In the genomic region with DNA sequence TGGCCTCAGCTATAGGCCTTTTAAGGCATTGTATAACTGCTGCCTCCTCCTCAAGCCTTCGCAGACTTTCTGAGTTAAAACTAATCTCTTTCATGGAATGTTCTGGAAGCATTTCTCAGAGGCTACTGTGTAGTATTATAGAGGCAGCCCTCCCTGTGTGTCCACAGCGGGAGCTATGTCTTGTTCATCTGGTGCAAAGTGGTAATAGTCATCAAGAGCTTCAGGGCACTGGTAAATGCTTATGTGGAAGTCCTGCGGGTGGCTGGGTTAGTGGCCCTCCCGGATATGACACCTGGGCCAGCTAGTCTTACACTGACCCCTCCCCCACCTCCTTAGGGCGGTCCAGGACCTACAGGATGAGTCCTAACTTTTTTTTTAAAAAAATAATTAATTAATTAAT, we compare ENCODE assay signal across 1 cellular context.
TF ChIP-seq lines count a peak whose summit lies in the region.

No MANE protein-coding gene starts in this region.

TF ChIP-seq in H1, 55 proteins besides CTCF, POLR2A, EP300 and RAD21:
- TF ChIP-seq YY1 (IDR thresholded peaks at IDR 0.05; ENCODE audit: low read depth, low read length) (no peak), SIN3A (conservative IDR thresholded peaks at IDR 0.05 in 1 of 2, IDR thresholded peaks at IDR 0.05 in 1 of 2; ENCODE audit: low read depth in 1 of 2, low read length in 2 of 2) (no peak), POU5F1 (IDR thresholded peaks at IDR 0.05; ENCODE audit: low read depth, low read length) (no peak), SUZ12 (IDR thresholded peaks at IDR 0.05; ENCODE audit: low read length) (no peak), POLR2AphosphoS5 (IDR thresholded peaks at IDR 0.05; ENCODE audit: low read depth, low read length) (no peak), RNF2 (IDR thresholded peaks at IDR 0.05; ENCODE audit: borderline replicate concordance, low read depth, low read length, missing control alignments, poor library complexity, severe bottlenecking) (no peak), CTBP2 (IDR thresholded peaks at IDR 0.05; ENCODE audit: borderline replicate concordance, insufficient read depth, insufficient read length, low read length) (no peak), CHD2 (IDR thresholded peaks at IDR 0.05; ENCODE audit: low read length) (no peak), TAF1 (IDR thresholded peaks at IDR 0.05; ENCODE audit: low read depth, low read length) (no peak), RFX5 (IDR thresholded peaks at IDR 0.05; ENCODE audit: borderline replicate concordance, low read depth, low read length) (no peak), RXRA (IDR thresholded peaks at IDR 0.05; ENCODE audit: insufficient read depth, low read depth, low read length) (no peak), CREB1 (IDR thresholded peaks at IDR 0.05) (0 out of 2 replicates have a peak, but pooled peaks have one; percentile 32), ASH2L (IDR thresholded peaks at IDR 0.05; ENCODE audit: low read length) (peak; percentile 28), KDM5A (IDR thresholded peaks at IDR 0.05; ENCODE audit: low read length) (no peak), SRF (IDR thresholded peaks at IDR 0.05; ENCODE audit: low read depth, low read length) (peak; percentile 30; the same call in 1 of the 2 replicates), CHD1 (IDR thresholded peaks at IDR 0.05; ENCODE audit: low read depth, low read length) (no peak), PHF8 (conservative IDR thresholded peaks at IDR 0.05; ENCODE audit: low read depth, low read length) (no peak), TAF7 (optimal IDR thresholded peaks at IDR 0.05; ENCODE audit: borderline replicate concordance, low read depth, low read length) (no peak), KDM4A (IDR thresholded peaks at IDR 0.05; ENCODE audit: low read depth, low read length, severe bottlenecking) (no peak), CBX8 (IDR thresholded peaks at IDR 0.05; ENCODE audit: borderline replicate concordance, low read depth, low read length) (no peak)
- TF ChIP-seq, protein P1, sequence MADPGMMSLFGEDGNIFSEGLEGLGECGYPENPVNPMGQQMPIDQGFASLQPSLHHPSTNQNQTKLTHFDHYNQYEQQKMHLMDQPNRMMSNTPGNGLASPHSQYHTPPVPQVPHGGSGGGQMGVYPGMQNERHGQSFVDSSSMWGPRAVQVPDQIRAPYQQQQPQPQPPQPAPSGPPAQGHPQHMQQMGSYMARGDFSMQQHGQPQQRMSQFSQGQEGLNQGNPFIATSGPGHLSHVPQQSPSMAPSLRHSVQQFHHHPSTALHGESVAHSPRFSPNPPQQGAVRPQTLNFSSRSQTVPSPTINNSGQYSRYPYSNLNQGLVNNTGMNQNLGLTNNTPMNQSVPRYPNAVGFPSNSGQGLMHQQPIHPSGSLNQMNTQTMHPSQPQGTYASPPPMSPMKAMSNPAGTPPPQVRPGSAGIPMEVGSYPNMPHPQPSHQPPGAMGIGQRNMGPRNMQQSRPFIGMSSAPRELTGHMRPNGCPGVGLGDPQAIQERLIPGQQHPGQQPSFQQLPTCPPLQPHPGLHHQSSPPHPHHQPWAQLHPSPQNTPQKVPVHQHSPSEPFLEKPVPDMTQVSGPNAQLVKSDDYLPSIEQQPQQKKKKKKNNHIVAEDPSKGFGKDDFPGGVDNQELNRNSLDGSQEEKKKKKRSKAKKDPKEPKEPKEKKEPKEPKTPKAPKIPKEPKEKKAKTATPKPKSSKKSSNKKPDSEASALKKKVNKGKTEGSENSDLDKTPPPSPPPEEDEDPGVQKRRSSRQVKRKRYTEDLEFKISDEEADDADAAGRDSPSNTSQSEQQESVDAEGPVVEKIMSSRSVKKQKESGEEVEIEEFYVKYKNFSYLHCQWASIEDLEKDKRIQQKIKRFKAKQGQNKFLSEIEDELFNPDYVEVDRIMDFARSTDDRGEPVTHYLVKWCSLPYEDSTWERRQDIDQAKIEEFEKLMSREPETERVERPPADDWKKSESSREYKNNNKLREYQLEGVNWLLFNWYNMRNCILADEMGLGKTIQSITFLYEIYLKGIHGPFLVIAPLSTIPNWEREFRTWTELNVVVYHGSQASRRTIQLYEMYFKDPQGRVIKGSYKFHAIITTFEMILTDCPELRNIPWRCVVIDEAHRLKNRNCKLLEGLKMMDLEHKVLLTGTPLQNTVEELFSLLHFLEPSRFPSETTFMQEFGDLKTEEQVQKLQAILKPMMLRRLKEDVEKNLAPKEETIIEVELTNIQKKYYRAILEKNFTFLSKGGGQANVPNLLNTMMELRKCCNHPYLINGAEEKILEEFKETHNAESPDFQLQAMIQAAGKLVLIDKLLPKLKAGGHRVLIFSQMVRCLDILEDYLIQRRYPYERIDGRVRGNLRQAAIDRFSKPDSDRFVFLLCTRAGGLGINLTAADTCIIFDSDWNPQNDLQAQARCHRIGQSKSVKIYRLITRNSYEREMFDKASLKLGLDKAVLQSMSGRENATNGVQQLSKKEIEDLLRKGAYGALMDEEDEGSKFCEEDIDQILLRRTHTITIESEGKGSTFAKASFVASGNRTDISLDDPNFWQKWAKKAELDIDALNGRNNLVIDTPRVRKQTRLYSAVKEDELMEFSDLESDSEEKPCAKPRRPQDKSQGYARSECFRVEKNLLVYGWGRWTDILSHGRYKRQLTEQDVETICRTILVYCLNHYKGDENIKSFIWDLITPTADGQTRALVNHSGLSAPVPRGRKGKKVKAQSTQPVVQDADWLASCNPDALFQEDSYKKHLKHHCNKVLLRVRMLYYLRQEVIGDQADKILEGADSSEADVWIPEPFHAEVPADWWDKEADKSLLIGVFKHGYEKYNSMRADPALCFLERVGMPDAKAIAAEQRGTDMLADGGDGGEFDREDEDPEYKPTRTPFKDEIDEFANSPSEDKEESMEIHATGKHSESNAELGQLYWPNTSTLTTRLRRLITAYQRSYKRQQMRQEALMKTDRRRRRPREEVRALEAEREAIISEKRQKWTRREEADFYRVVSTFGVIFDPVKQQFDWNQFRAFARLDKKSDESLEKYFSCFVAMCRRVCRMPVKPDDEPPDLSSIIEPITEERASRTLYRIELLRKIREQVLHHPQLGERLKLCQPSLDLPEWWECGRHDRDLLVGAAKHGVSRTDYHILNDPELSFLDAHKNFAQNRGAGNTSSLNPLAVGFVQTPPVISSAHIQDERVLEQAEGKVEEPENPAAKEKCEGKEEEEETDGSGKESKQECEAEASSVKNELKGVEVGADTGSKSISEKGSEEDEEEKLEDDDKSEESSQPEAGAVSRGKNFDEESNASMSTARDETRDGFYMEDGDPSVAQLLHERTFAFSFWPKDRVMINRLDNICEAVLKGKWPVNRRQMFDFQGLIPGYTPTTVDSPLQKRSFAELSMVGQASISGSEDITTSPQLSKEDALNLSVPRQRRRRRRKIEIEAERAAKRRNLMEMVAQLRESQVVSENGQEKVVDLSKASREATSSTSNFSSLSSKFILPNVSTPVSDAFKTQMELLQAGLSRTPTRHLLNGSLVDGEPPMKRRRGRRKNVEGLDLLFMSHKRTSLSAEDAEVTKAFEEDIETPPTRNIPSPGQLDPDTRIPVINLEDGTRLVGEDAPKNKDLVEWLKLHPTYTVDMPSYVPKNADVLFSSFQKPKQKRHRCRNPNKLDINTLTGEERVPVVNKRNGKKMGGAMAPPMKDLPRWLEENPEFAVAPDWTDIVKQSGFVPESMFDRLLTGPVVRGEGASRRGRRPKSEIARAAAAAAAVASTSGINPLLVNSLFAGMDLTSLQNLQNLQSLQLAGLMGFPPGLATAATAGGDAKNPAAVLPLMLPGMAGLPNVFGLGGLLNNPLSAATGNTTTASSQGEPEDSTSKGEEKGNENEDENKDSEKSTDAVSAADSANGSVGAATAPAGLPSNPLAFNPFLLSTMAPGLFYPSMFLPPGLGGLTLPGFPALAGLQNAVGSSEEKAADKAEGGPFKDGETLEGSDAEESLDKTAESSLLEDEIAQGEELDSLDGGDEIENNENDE (IDR thresholded peaks at IDR 0.05; ENCODE audit: insufficient replicate concordance, low read length) = no peak
TF ChIP-seq in H1: peak in this region for 3.
